Comparison of ENCODE assay signal across 18 cellular contexts in the genomic region with DNA sequence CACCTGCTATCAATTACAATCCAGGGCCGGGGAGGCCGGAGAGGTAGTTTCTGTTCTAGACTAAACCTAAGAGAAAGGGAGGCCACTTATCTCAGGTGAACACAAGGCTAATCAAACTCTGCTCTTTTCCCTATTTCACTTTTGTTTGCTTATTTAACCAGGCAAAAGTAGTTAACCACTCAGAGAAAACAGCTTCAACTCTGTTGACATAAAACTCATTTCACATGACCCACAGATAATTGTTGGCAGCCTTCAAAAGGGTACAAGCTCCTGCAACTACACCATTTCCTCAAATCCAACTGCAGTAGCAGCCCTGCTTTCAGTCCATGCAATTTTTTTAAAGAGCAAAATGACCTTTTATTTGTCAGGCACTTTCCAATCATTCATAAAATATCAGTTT. TPM values are rescaled to one million over a fixed set of nuclear protein-coding genes. Genes with fewer than 3 reads are reported as not detected.
DNase-seq lines count a peak whose midpoint lies in the region; ATAC-seq, FAIRE-seq and TF ChIP-seq lines count a peak whose summit lies in the region.
"Had no signal": no experiment of that assay in that cellular context is flagged by ENCODE, and none has a peak within 500 bp of the region (broad histone marks: within the 10 kb centered on the region; RNA-seq: fewer than 3 reads in every experiment).

No MANE protein-coding gene starts in this region.

- no peaks in the 10 kb centered on the region for H3K36me3 Mint-ChIP-seq in CD8-positive, alpha-beta T cell
- H3K36me3 Mint-ChIP-seq: CD4-positive, CD25-positive, alpha-beta regulatory T cell had no signal

- H3K9me3 ChIP-seq in colonic mucosa, result no peaks in the 10 kb centered on the region
- H3K9me3 ChIP-seq in pancreas, result no peaks in the 10 kb centered on the region
- no peaks in the 10 kb centered on the region for H3K9me3 ChIP-seq in CD8-positive, alpha-beta T cell (ENCODE audit: low read length)
- H3K9me3 ChIP-seq: SJSA1 had no signal

- peaks cover 12% of the 10 kb centered on the region for H3K27me3 Mint-ChIP-seq in CD8-positive, alpha-beta T cell (ENCODE audit: low read depth)

- no peak overlapping the region for H3K27ac Mint-ChIP-seq in CD8-positive, alpha-beta T cell
- H3K27ac Mint-ChIP-seq: GM23338 had no signal

- ATAC-seq in pancreas (peak; percentile 28 to 74 (median 60)), GM21528 (IDR thresholded peaks at IDR 0.05; ENCODE audit: low FRiP score, unreplicated experiment) (no peak)
- ATAC-seq in CD8-positive, alpha-beta T cell, result no peak
- ATAC-seq: GM23338 had no signal

- H3K27ac ChIP-seq in colonic mucosa, result peak overlapping the region; percentile 49
- no peak overlapping the region for H3K27ac ChIP-seq in pancreas
- no peak overlapping the region for H3K27ac ChIP-seq in CD8-positive, alpha-beta T cell (ENCODE audit: low read depth, low read length)
- H3K27ac ChIP-seq: SJSA1 had no signal

- DNase-seq in DMS53 (lab: John Stamatoyannopoulos, UW) (peak; percentile 76), NCI-H69 (lab: John Stamatoyannopoulos, UW) (peak; percentile 56), colonic mucosa (no peak), pancreas (no peak), head of caudate nucleus (no peak), putamen (ENCODE audit: low spot score) (no peak)
- DNase-seq in CD8-positive, alpha-beta T cell, result no peak
- DNase-seq: CD4-positive, CD25-positive, alpha-beta regulatory T cell; KG1; NCI-H1092; NCI-H2029 treated with DMSO at 0.1 percent for 48 hours; NCI-H226; SW 1271 had no signal

- no peaks in the 10 kb centered on the region for H3K9me3 Mint-ChIP-seq in CD8-positive, alpha-beta T cell
- H3K9me3 Mint-ChIP-seq: GM23338 had no signal

- CTCF ChIA-PET in CD8-positive, alpha-beta T cell (lab: Charles Lee), result no interaction called here

- no peak for FAIRE-seq in pancreas (lab: Jason Lieb, UNC)
- FAIRE-seq: D721Med had no signal

- H3K9ac ChIP-seq in colonic mucosa (ENCODE audit: low read depth in 2 of 2, low read length in 2 of 2), result no peak overlapping the region

- TF ChIP-seq CTCF in colonic mucosa (IDR thresholded peaks at IDR 0.05) (no peak), pancreas (IDR thresholded peaks at IDR 0.05) (no peak)
- no peak for TF ChIP-seq CTCF in CD8-positive, alpha-beta T cell (IDR thresholded peaks at IDR 0.05)

- no peaks in the 10 kb centered on the region for H3K27me3 ChIP-seq in colonic mucosa
- no peaks in the 10 kb centered on the region for H3K27me3 ChIP-seq in pancreas
- no peaks in the 10 kb centered on the region for H3K27me3 ChIP-seq in CD8-positive, alpha-beta T cell (ENCODE audit: insufficient read depth, low read length)
- H3K27me3 ChIP-seq: SJSA1 had no signal

- no peaks in the 10 kb centered on the region for H3K4me1 Mint-ChIP-seq in CD8-positive, alpha-beta T cell (ENCODE audit: low read depth)
- H3K4me1 Mint-ChIP-seq: CD4-positive, CD25-positive, alpha-beta regulatory T cell had no signal

- no peak overlapping the region for H3K4me3 Mint-ChIP-seq in CD8-positive, alpha-beta T cell
- H3K4me3 Mint-ChIP-seq: CD4-positive, CD25-positive, alpha-beta regulatory T cell; GM23338 had no signal

- 30% methylated on average over 2 of the region's 2 CpGs for WGBS in pancreas, 2 donors

- POLR2A ChIA-PET in CD8-positive, alpha-beta T cell (lab: Charles Lee), result no interaction called here

- H3K4me3 ChIP-seq in colonic mucosa (no peak overlapping the region), pancreas (no peak overlapping the region)
- H3K4me3 ChIP-seq in CD8-positive, alpha-beta T cell (ENCODE audit: low read depth, low read length), result no peak overlapping the region
- H3K4me3 ChIP-seq: GM23338, SJSA1 had no signal

- intact Hi-C loops in colonic mucosa (cut with DNase I) (loop anchor here (5.0 kb wide), 1 partner anchor 119 kb away; the partner anchor contains the start of gene SLC9A4), pancreas (cut with DNase I) (no loop called here), head of caudate nucleus (cut with DNase I) (no loop called here)
- intact Hi-C loops in CD8-positive, alpha-beta T cell (cut with DNase I, micrococcal nuclease), result no loop called here

- peaks cover 3% of the 10 kb centered on the region for H3K4me1 ChIP-seq in colonic mucosa
- no peaks in the 10 kb centered on the region for H3K4me1 ChIP-seq in pancreas
- no peaks in the 10 kb centered on the region for H3K4me1 ChIP-seq in CD8-positive, alpha-beta T cell (ENCODE audit: insufficient read depth, low read length)
- H3K4me1 ChIP-seq: SJSA1 had no signal

- H3K36me3 ChIP-seq in colonic mucosa, result no peaks in the 10 kb centered on the region
- no peaks in the 10 kb centered on the region for H3K36me3 ChIP-seq in pancreas
- H3K36me3 ChIP-seq in CD8-positive, alpha-beta T cell (ENCODE audit: insufficient read depth, low read length), result no peaks in the 10 kb centered on the region
- H3K36me3 ChIP-seq: SJSA1 had no signal

RNA-seq across cellular contexts. Expression of gene SLC9A2, which starts 27.7 kb away (rescaled TPM):
- 10 to 100 TPM; 58.4 to 76.2 TPM for total RNA-seq in colonic mucosa
- total RNA-seq in pancreas, result under 1 TPM in 3 of 6 donors, not detected in 3; 0.03 to 0.22 (median 0.09) TPM
- polyA plus RNA-seq in pancreas, result under 1 TPM in 1 of 2 donors, not detected in 1; 0.02 TPM
- total RNA-seq in CD8-positive, alpha-beta T cell, result not detected
- total RNA-seq: CD4-positive, CD25-positive, alpha-beta regulatory T cell; OCI-LY7 had no signal
- polyA plus RNA-seq: CD4-positive, CD25-positive, alpha-beta regulatory T cell had no signal

Comparison
In these comparisons a context has a peak if more than half of its experiments do, and no peak if none do; other contexts are left out.
1. DNase-seq: peak in DMS53 (single experiment) and NCI-H69 (single experiment); none in colonic mucosa (single experiment), pancreas (0 of 6), head of caudate nucleus (0 of 42), CD8-positive, alpha-beta T cell (0 of 7) and putamen (single experiment).
2. ATAC-seq: peak in pancreas (4 of 4); none in CD8-positive, alpha-beta T cell (single experiment) and GM21528 (single experiment).
3. RNA of gene SLC9A2, which starts 27.7 kb away (total RNA-seq): 58.4 to 76.2 TPM in colonic mucosa; 0.03 to 0.22 TPM in pancreas and not detected in CD8-positive, alpha-beta T cell; every median in the first group is over 10 times any median in the second.